In genomic region chr6:37137201-37137880, GRCh38 we compare ENCODE assay signal across 1 cellular context.
TF ChIP-seq lines count a peak whose summit lies in the region.

No MANE protein-coding gene starts in this region.

TF ChIP-seq in HEK293, 187 proteins besides CTCF, POLR2A, EP300 and RAD21 (continued from another document and continues in another):
- peak; percentile 48 for TF ChIP-seq ZNF518A (tag by site-specific recombination; conservative IDR thresholded peaks at IDR 0.05; ENCODE audit: low read depth)
- peak; percentile 90 for TF ChIP-seq WT1 (tag by site-specific recombination; IDR thresholded peaks at IDR 0.05)
- TF ChIP-seq ZNF292 (tag by site-specific recombination; IDR thresholded peaks at IDR 0.05; ENCODE audit: borderline replicate concordance, low read depth) = no peak
- peak; percentile 96 for TF ChIP-seq ZBTB20 (tag by site-specific recombination; IDR thresholded peaks at IDR 0.05)
- TF ChIP-seq ZFHX2 (tag by site-specific recombination; conservative IDR thresholded peaks at IDR 0.05) = peak; percentile 83
- TF ChIP-seq GLI2 (tag by site-specific recombination; IDR thresholded peaks at IDR 0.05; ENCODE audit: borderline replicate concordance, low read depth) = no peak
- peak; percentile 64 for TF ChIP-seq ZFP69B (tag by site-specific recombination; IDR thresholded peaks at IDR 0.05)
- peak; percentile 91 for TF ChIP-seq ZNF639 (tag by site-specific recombination; IDR thresholded peaks at IDR 0.05)
- TF ChIP-seq ZSCAN23 (tag by site-specific recombination; IDR thresholded peaks at IDR 0.05) = peak; percentile 52; the same call in 1 of the 2 replicates
- TF ChIP-seq BCL11A (tag by site-specific recombination; IDR thresholded peaks at IDR 0.05; ENCODE audit: low read depth) = peak; percentile 56; the same call in 1 of the 2 replicates
- peak; percentile 92 for TF ChIP-seq ZXDB (tag by site-specific recombination; IDR thresholded peaks at IDR 0.05)
- no peak for TF ChIP-seq ZNF549 (tag by site-specific recombination; IDR thresholded peaks at IDR 0.05)
- no peak for TF ChIP-seq ZNF174 (tag by site-specific recombination; IDR thresholded peaks at IDR 0.05)
- no peak for TF ChIP-seq PRDM6 (tag by site-specific recombination; IDR thresholded peaks at IDR 0.05)
- peak; percentile 80 for TF ChIP-seq SP3 (tag by site-specific recombination; IDR thresholded peaks at IDR 0.05)
- TF ChIP-seq ZBTB11 (tag by site-specific recombination; conservative IDR thresholded peaks at IDR 0.05; ENCODE audit: low read depth) = no peak
- no peak for TF ChIP-seq ZNF610 (tag by site-specific recombination; IDR thresholded peaks at IDR 0.05; ENCODE audit: borderline replicate concordance)
- peak; percentile 23; the same call in 1 of the 2 replicates for TF ChIP-seq TRIM28 (IDR thresholded peaks at IDR 0.05; ENCODE audit: borderline replicate concordance, low read length)
- TF ChIP-seq ZNF26 (tag by site-specific recombination; IDR thresholded peaks at IDR 0.05) = no peak
- TF ChIP-seq ZIC2 (tag by site-specific recombination; IDR thresholded peaks at IDR 0.05) = peak; percentile 69
- TF ChIP-seq ZNF335 (tag by site-specific recombination; conservative IDR thresholded peaks at IDR 0.05) = peak; percentile 84
- peak; percentile 65 for TF ChIP-seq ZNF558 (tag by site-specific recombination; IDR thresholded peaks at IDR 0.05)
- no peak for TF ChIP-seq ZNF548 (tag by site-specific recombination; IDR thresholded peaks at IDR 0.05)
- peak; percentile 84; the same call in 1 of the 2 replicates for TF ChIP-seq ZNF2 (tag by site-specific recombination; IDR thresholded peaks at IDR 0.05)
- no peak for TF ChIP-seq ZNF148 (tag by site-specific recombination; IDR thresholded peaks at IDR 0.05; ENCODE audit: borderline replicate concordance)
- no peak for TF ChIP-seq MYNN (tag by site-specific recombination; IDR thresholded peaks at IDR 0.05; ENCODE audit: borderline replicate concordance)
- TF ChIP-seq ZNF433 (tag by site-specific recombination; IDR thresholded peaks at IDR 0.05; ENCODE audit: low read depth) = no peak
- no peak for TF ChIP-seq ZNF404 (tag by site-specific recombination; IDR thresholded peaks at IDR 0.05)
- TF ChIP-seq KLF17 (tag by site-specific recombination; IDR thresholded peaks at IDR 0.05) = peak; percentile 80
- peak; percentile 87 for TF ChIP-seq ZNF366 (tag by site-specific recombination; conservative IDR thresholded peaks at IDR 0.05)
- TF ChIP-seq ZBTB7A (tag by site-specific recombination; IDR thresholded peaks at IDR 0.05; ENCODE audit: low read depth) = no peak
- no peak for TF ChIP-seq ZBTB49 (tag by site-specific recombination; IDR thresholded peaks at IDR 0.05; ENCODE audit: low read depth)
- TF ChIP-seq SETDB1 (IDR thresholded peaks at IDR 0.05; ENCODE audit: insufficient read length, low read length) = no peak
- TF ChIP-seq ZNF629 (tag by site-specific recombination; IDR thresholded peaks at IDR 0.05) = peak; percentile 89
